In genomic region chr19:4759388-4760284, GRCh38 we compare ENCODE assay signal across 8 cellular contexts. TPM values are rescaled to one million over a fixed set of nuclear protein-coding genes. Genes with fewer than 3 reads are reported as not detected.
DNase-seq lines count a peak whose midpoint lies in the region; ATAC-seq and TF ChIP-seq lines count a peak whose summit lies in the region.

No MANE protein-coding gene starts in this region.

- H3K27ac Mint-ChIP-seq in natural killer cell treated with Interleukin-12 subunit alpha and Interleukin-12 subunit beta and Interleukin-15 and Interleukin-18, amount 100 ng/mL, for 72 hours: no peak overlapping the region
- H3K27ac Mint-ChIP-seq in stimulated activated naive B cell treated with anti-CD40 and anti-IgM and Interleukin-4, amounts not matched to agents 10 μg/mL and 1 μg/mL and 100 μg/mL, for 72 hours: no peak overlapping the region

- H3K36me3 Mint-ChIP-seq in natural killer cell treated with Interleukin-12 subunit alpha and Interleukin-12 subunit beta and Interleukin-15 and Interleukin-18, amount 100 ng/mL, for 72 hours: no peaks in the 10 kb centered on the region
- no peaks in the 10 kb centered on the region for H3K36me3 Mint-ChIP-seq in stimulated activated naive B cell treated with anti-CD40 and anti-IgM and Interleukin-4, amounts not matched to agents 10 μg/mL and 1 μg/mL and 100 μg/mL, for 72 hours

- no peaks in the 10 kb centered on the region for H3K9me3 ChIP-seq in MG63

- no peaks in the 10 kb centered on the region for H3K9me3 Mint-ChIP-seq in natural killer cell treated with Interleukin-12 subunit alpha and Interleukin-12 subunit beta and Interleukin-15 and Interleukin-18, amount 100 ng/mL, for 72 hours
- no peaks in the 10 kb centered on the region for H3K9me3 Mint-ChIP-seq in stimulated activated naive B cell treated with anti-CD40 and anti-IgM and Interleukin-4, amounts not matched to agents 10 μg/mL and 1 μg/mL and 100 μg/mL, for 72 hours

- peak; percentile 85 for ATAC-seq in GM18498 (IDR thresholded peaks at IDR 0.05; ENCODE audit: unreplicated experiment)
- ATAC-seq in natural killer cell treated with Interleukin-12 subunit alpha and Interleukin-12 subunit beta and Interleukin-15 and Interleukin-18, amount 100 ng/mL, for 72 hours: peak; percentile 93 to 98
- ATAC-seq in stimulated activated naive B cell treated with anti-CD40 and anti-IgM and Interleukin-4, amounts not matched to agents 10 μg/mL and 1 μg/mL and 100 μg/mL, for 72 hours (replicated peaks): peak; percentile 96 to 97
- no peak for ATAC-seq in GM21619 (IDR thresholded peaks at IDR 0.05; ENCODE audit: unreplicated experiment)

- no peaks in the 10 kb centered on the region for H3K36me3 ChIP-seq in MG63

- DNase-seq in MG63: peak; percentile 64
- peak; percentile 90 to 93 for DNase-seq in SHP77 (lab: John Stamatoyannopoulos, UW)
- peak; percentile 47 for DNase-seq in activated gamma-delta T cell treated with Interleukin-2 at 50 U/mL for 16 hours
- DNase-seq in fibroblast of villous mesenchyme (ENCODE audit: low read depth): peak; percentile 83
- DNase-seq in natural killer cell treated with Interleukin-12 subunit alpha and Interleukin-12 subunit beta and Interleukin-15 and Interleukin-18, amount 100 ng/mL, for 72 hours (ENCODE audit: low spot score): peak; percentile 95
- peak; percentile 80 for DNase-seq in stimulated activated naive B cell treated with anti-CD40 and anti-IgM and Interleukin-4, amounts not matched to agents 10 μg/mL and 1 μg/mL and 100 μg/mL, for 72 hours

- H3K4me1 Mint-ChIP-seq in natural killer cell treated with Interleukin-12 subunit alpha and Interleukin-12 subunit beta and Interleukin-15 and Interleukin-18, amount 100 ng/mL, for 72 hours (ENCODE audit: low read depth in 2 of 2): peaks cover 0 to 6% of the 10 kb centered on the region in 2 donors
- H3K4me1 Mint-ChIP-seq in stimulated activated naive B cell treated with anti-CD40 and anti-IgM and Interleukin-4, amounts not matched to agents 10 μg/mL and 1 μg/mL and 100 μg/mL, for 72 hours: peaks cover 4 to 5% of the 10 kb centered on the region in 2 donors

- no peak for TF ChIP-seq CTCF in fibroblast of villous mesenchyme (IDR thresholded peaks at IDR 0.05; ENCODE audit: insufficient read depth, low read depth, low read length)

- H3K27me3 Mint-ChIP-seq in natural killer cell treated with Interleukin-12 subunit alpha and Interleukin-12 subunit beta and Interleukin-15 and Interleukin-18, amount 100 ng/mL, for 72 hours: peaks cover 11% of the 10 kb centered on the region in 2 donors
- peaks cover 39 to 52% of the 10 kb centered on the region in 2 donors for H3K27me3 Mint-ChIP-seq in stimulated activated naive B cell treated with anti-CD40 and anti-IgM and Interleukin-4, amounts not matched to agents 10 μg/mL and 1 μg/mL and 100 μg/mL, for 72 hours

- H3K27me3 ChIP-seq in MG63: no peaks in the 10 kb centered on the region; the same call in none of the 2 replicates

- no peak overlapping the region for H3K4me3 Mint-ChIP-seq in natural killer cell treated with Interleukin-12 subunit alpha and Interleukin-12 subunit beta and Interleukin-15 and Interleukin-18, amount 100 ng/mL, for 72 hours
- peak overlapping the region; percentile 50 to 62 for H3K4me3 Mint-ChIP-seq in stimulated activated naive B cell treated with anti-CD40 and anti-IgM and Interleukin-4, amounts not matched to agents 10 μg/mL and 1 μg/mL and 100 μg/mL, for 72 hours

- no peak overlapping the region for H3K4me3 ChIP-seq in MG63
- peak overlapping the region; percentile 41 for H3K4me3 ChIP-seq in fibroblast of villous mesenchyme (ENCODE audit: low read depth, low read length)

RNA-seq across cellular contexts. Expression of gene FEM1A, which starts 31.9 kb away (rescaled TPM):
- total RNA-seq in MG63 (2014; rRNA removed; shearing (Covaris generic); ENCODE audit: low replicate concordance): 7.2 and 9.2 TPM in 2 replicates
- total RNA-seq in fibroblast of villous mesenchyme: 12.6 and 13.8 TPM in 2 replicates
- 10 to 100 TPM; 19.7 to 24.0 TPM for total RNA-seq in natural killer cell treated with Interleukin-12 subunit alpha and Interleukin-12 subunit beta and Interleukin-15 and Interleukin-18, amount 100 ng/mL, for 72 hours

RNA-seq across cellular contexts. Expression of gene DPP9, which starts 36.0 kb away (rescaled TPM):
- total RNA-seq in MG63 (2014; rRNA removed; shearing (Covaris generic); ENCODE audit: low replicate concordance): 16.1 and 17.0 TPM in 2 replicates
- 30.7 and 47.0 TPM in 2 replicates for total RNA-seq in fibroblast of villous mesenchyme
- total RNA-seq in natural killer cell treated with Interleukin-12 subunit alpha and Interleukin-12 subunit beta and Interleukin-15 and Interleukin-18, amount 100 ng/mL, for 72 hours: 100 to 1,000 TPM; 125 to 175 TPM
